18 cellular contexts compared by ENCODE assay signal in the genomic region with DNA sequence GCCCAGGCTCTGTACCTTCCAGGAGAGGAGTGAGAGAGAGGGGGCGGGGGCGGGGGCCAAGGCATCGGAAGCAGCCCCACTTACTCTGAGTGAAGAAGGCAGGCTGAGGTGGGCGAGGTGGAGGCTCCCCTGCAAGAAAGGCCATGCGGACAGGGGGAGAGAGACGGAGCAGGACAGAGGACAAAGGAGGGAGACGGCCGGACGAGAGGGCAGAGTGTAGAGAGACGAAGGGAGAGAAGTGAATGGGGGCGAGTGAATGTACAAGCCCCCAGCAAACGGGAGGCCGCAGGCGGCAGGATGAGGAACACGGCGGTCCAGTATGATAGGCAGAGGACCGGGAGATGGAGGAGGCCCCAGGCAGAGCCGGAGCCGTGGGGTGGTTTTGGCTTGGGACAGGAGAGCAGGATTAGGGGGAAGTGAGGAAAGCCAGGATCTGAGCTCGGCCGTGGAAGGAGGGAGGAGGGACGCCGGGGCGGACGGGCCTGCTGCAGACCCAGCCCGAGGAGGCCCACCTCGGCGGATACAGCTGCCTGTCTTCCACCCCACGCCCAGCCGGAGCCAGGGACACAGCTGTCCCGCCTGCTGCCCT. TPM values are rescaled to one million over a fixed set of nuclear protein-coding genes. Genes with fewer than 3 reads are reported as not detected.
A peak's percentile ranks its signal among the peaks of the same experiment; 100 is the strongest.
DNase-seq lines count a peak whose midpoint lies in the region; ATAC-seq and TF ChIP-seq lines count a peak whose summit lies in the region.
"Had no signal": no experiment of that assay in that cellular context is flagged by ENCODE, and none has a peak within 500 bp of the region (broad histone marks: within the 10 kb centered on the region; RNA-seq: fewer than 3 reads in every experiment).

No MANE protein-coding gene starts in this region.

- H3K27ac ChIP-seq in neural progenitor cell = no peak overlapping the region
- H3K27ac ChIP-seq: C4-2B, KMS-11, Peyer's patch, SK-N-MC had no signal

- no peak overlapping the region for H3K9ac ChIP-seq in neural progenitor cell
- H3K9ac ChIP-seq: KMS-11 had no signal

- H2AFZ ChIP-seq in neural progenitor cell (replicated peaks) = no peak overlapping the region

- H3K36me3 ChIP-seq in H7 (replicated peaks; ENCODE audit: control insufficient read depth, insufficient read depth, low read length) (peaks cover 5% of the 10 kb centered on the region), neural progenitor cell (no peaks in the 10 kb centered on the region)

- H3K9me3 Mint-ChIP-seq in HFFc6 (no peaks in the 10 kb centered on the region), neural progenitor cell (no peaks in the 10 kb centered on the region), glutamatergic neuron (ENCODE audit: unreplicated experiment) (peaks cover 1% of the 10 kb centered on the region)
- H3K9me3 Mint-ChIP-seq in central memory CD8-positive, alpha-beta T cell = no peaks in the 10 kb centered on the region

- no peaks in the 10 kb centered on the region for H3K4me1 ChIP-seq in neural progenitor cell
- H3K4me1 ChIP-seq: Peyer's patch had no signal

- no peak overlapping the region for H3K4me2 ChIP-seq in neural progenitor cell
- H3K4me2 ChIP-seq: KMS-11 had no signal

- DNase-seq in H7 (peak; percentile 63), HFFc6 (no peak), neural progenitor cell (ENCODE audit: low spot score) (no peak), Ammon's horn (ENCODE audit: low spot score) (no peak), glutamatergic neuron (no peak)
- DNase-seq in central memory CD8-positive, alpha-beta T cell (ENCODE audit: low spot score in 2 of 2) = no peak
- DNase-seq: DMS79 treated with DMSO at 0.1 percent for 48 hours, NCI-H1417 treated with DMSO at 0.1 percent for 48 hours, NCI-H187 treated with DMSO at 0.1 percent for 48 hours, NCI-H345, NCI-H526, Peyer's patch, SHP77 had no signal

- H3K27me3 Mint-ChIP-seq in HFFc6 (ENCODE audit: insufficient read depth) (peaks cover 2% of the 10 kb centered on the region), neural progenitor cell (ENCODE audit: insufficient read depth, low read depth) (peaks cover 4% of the 10 kb centered on the region), glutamatergic neuron (ENCODE audit: unreplicated experiment) (no peaks in the 10 kb centered on the region)
- H3K27me3 Mint-ChIP-seq in central memory CD8-positive, alpha-beta T cell = no peaks in the 10 kb centered on the region

- H3K36me3 Mint-ChIP-seq in HFFc6 (ENCODE audit: low read depth) = 0 out of 2 replicates have a peak, but pooled peaks cover 5% of the 10 kb centered on the region
- H3K36me3 Mint-ChIP-seq in central memory CD8-positive, alpha-beta T cell (ENCODE audit: insufficient read depth) = peaks cover 15% of the 10 kb centered on the region
- peaks cover 3% of the 10 kb centered on the region for H3K36me3 Mint-ChIP-seq in neural progenitor cell
- no peaks in the 10 kb centered on the region for H3K36me3 Mint-ChIP-seq in glutamatergic neuron (ENCODE audit: unreplicated experiment)

- H4K20me1 ChIP-seq in neural progenitor cell (ENCODE audit: low read depth) = no peaks in the 10 kb centered on the region

- TF ChIP-seq CTCF in HFFc6 (IDR thresholded peaks at IDR 0.05) (no peak), neural progenitor cell (IDR thresholded peaks at IDR 0.05) (no peak), glutamatergic neuron (IDR thresholded peaks at IDR 0.05; ENCODE audit: partially characterized antibody, unreplicated experiment) (no peak)

- no peaks in the 10 kb centered on the region for H3K79me2 ChIP-seq in neural progenitor cell (ENCODE audit: low read depth)

- H3K4me3 Mint-ChIP-seq in HFFc6 = no peak overlapping the region
- no peak overlapping the region for H3K4me3 Mint-ChIP-seq in central memory CD8-positive, alpha-beta T cell
- no peak overlapping the region for H3K4me3 Mint-ChIP-seq in neural progenitor cell
- H3K4me3 Mint-ChIP-seq in glutamatergic neuron (ENCODE audit: unreplicated experiment) = no peak overlapping the region

- no peaks in the 10 kb centered on the region for H3F3A ChIP-seq in neural progenitor cell (ENCODE audit: low read depth)

- H3K4me1 Mint-ChIP-seq in HFFc6 (ENCODE audit: low read depth) = peaks cover 14% of the 10 kb centered on the region; the same call in 1 of the 2 replicates
- H3K4me1 Mint-ChIP-seq in central memory CD8-positive, alpha-beta T cell = no peaks in the 10 kb centered on the region
- H3K4me1 Mint-ChIP-seq in neural progenitor cell = peaks cover 3% of the 10 kb centered on the region
- peaks cover 1% of the 10 kb centered on the region for H3K4me1 Mint-ChIP-seq in glutamatergic neuron (ENCODE audit: low read depth, unreplicated experiment)

- no peak for ATAC-seq in central memory CD8-positive, alpha-beta T cell (replicated peaks; ENCODE audit: extremely low read depth, poor library complexity, severe bottlenecking)
- no peak for ATAC-seq in GM21360 (IDR thresholded peaks at IDR 0.05; ENCODE audit: unreplicated experiment)

- H3K27ac Mint-ChIP-seq in HFFc6 = peak overlapping the region; percentile 42; the same call in 1 of the 2 replicates
- peak overlapping the region; percentile 82 for H3K27ac Mint-ChIP-seq in central memory CD8-positive, alpha-beta T cell (ENCODE audit: low read depth)
- H3K27ac Mint-ChIP-seq in neural progenitor cell = peak overlapping the region; percentile 17
- H3K27ac Mint-ChIP-seq in glutamatergic neuron (ENCODE audit: unreplicated experiment) = no peak overlapping the region

- H3K9me3 ChIP-seq in neural progenitor cell (ENCODE audit: low read depth) = no peaks in the 10 kb centered on the region
- H3K9me3 ChIP-seq: Peyer's patch had no signal

- H3K27me3 ChIP-seq in H7 (ENCODE audit: control insufficient read depth, insufficient read depth, low read length) (no peaks in the 10 kb centered on the region), neural progenitor cell (no peaks in the 10 kb centered on the region)
- H3K27me3 ChIP-seq: Peyer's patch had no signal

- H3K4me3 ChIP-seq in H7 (ENCODE audit: insufficient read depth, low read depth, low read length) = no peak overlapping the region
- H3K4me3 ChIP-seq in neural progenitor cell = no peak overlapping the region
- H3K4me3 ChIP-seq: Peyer's patch, SK-N-MC had no signal

RNA-seq across cellular contexts. Expression of a gene that starts 38.8 kb away (rescaled TPM):
- 30.3 and 30.5 TPM in 2 replicates for total RNA-seq in H7 (2014; rRNA removed; shearing (Covaris generic))
- total RNA-seq in HFFc6 (2021; fragmentation: NEBNext Ultra II Directional; extraction: Animal tissue kit (Norgen Biotek cat#: 25700)) = 10 to 100 TPM; 29.6 to 46.1 (median 35.1) TPM
- total RNA-seq in neural progenitor cell (ENCODE audit: low replicate concordance) = 5.4 and 19.0 TPM in 2 replicates
- total RNA-seq in glutamatergic neuron (ENCODE audit: unreplicated experiment) = 46.2 TPM

RNA-seq across cellular contexts. Expression of a gene that starts 57.8 kb away (rescaled TPM):
- total RNA-seq in H7 (2014; rRNA removed; shearing (Covaris generic)) = 3.5 and 4.0 TPM in 2 replicates
- total RNA-seq in HFFc6 (2021; fragmentation: NEBNext Ultra II Directional; extraction: Animal tissue kit (Norgen Biotek cat#: 25700)) = not detected
- 0.53 TPM in 1 of 2 replicates, not detected in the other for total RNA-seq in neural progenitor cell (ENCODE audit: low replicate concordance)
- total RNA-seq in glutamatergic neuron (ENCODE audit: unreplicated experiment) = 2.5 TPM
- total RNA-seq: HT-29 had no signal
